Comparison of ENCODE assay signal across 11 cellular contexts in genomic region chr20:58542034-58542410, GRCh38. TPM values are rescaled to one million over a fixed set of nuclear protein-coding genes. Genes with fewer than 3 reads are reported as not detected.
DNase-seq lines count a peak whose midpoint lies in the region; ATAC-seq and TF ChIP-seq lines count a peak whose summit lies in the region.
"Not testable (repeated sequence)": the region's sequence is repeated elsewhere in the genome, so short reads cannot be mapped to it uniquely, and the experiment has no call there.
"Had no signal": no experiment of that assay in that cellular context is flagged by ENCODE, and none has a peak within 500 bp of the region (broad histone marks: within the 10 kb centered on the region; RNA-seq: fewer than 3 reads in every experiment).

No MANE protein-coding gene starts in this region.

- intact Hi-C loops in activated CD4-positive, alpha-beta memory T cell treated with anti-CD3 and anti-CD28 coated beads for 36 hours (cut with micrococcal nuclease); adrenal gland (cut with DNase I): not testable (repeated sequence)

- not testable (repeated sequence) for H3K27me3 Mint-ChIP-seq in activated CD4-positive, alpha-beta memory T cell treated with anti-CD3 and anti-CD28 coated beads for 36 hours

- peak; percentile 45 for DNase-seq in Caki2 (ENCODE audit: low read depth)
- DNase-seq in HT1080 (ENCODE audit: low read depth) = peak; percentile 63
- DNase-seq in RPMI7951 (ENCODE audit: low read depth) = peak; percentile 94
- peak; percentile 54 for DNase-seq in activated CD4-positive, alpha-beta memory T cell treated with anti-CD3 and anti-CD28 coated beads for 36 hours
- peak in 5 of 7 donors; percentile 36 to 48 (median 46) for DNase-seq in adrenal gland
- not testable (repeated sequence) for DNase-seq in foreskin keratinocyte
- peak; percentile 7 to 26 (median 22) for DNase-seq in stimulated activated CD4-positive, alpha-beta T cell treated with anti-CD3 and anti-CD28 coated beads, Interleukin-12 subunit alpha, Interleukin-12 subunit beta, amount 100 ng/mL, for 48 hours (ENCODE audit: low read depth in 2 of 3, low spot score in 1 of 3)
- peak; percentile 6 for DNase-seq in stimulated activated naive CD4-positive, alpha-beta T cell treated with Interleukin-2 at 50 U/mL for 16 hours (lab: John Stamatoyannopoulos, UW)

- not testable (repeated sequence) for H3K27ac Mint-ChIP-seq in activated CD4-positive, alpha-beta memory T cell treated with anti-CD3 and anti-CD28 coated beads for 36 hours

- POLR2A ChIA-PET in activated CD4-positive, alpha-beta memory T cell treated with anti-CD3 and anti-CD28 coated beads for 36 hours (lab: Charles Lee) = not testable (repeated sequence)

- peaks cover 17% of the 10 kb centered on the region for H3K9me3 Mint-ChIP-seq in activated CD4-positive, alpha-beta memory T cell treated with anti-CD3 and anti-CD28 coated beads for 36 hours

- not testable (repeated sequence) for H3K4me3 ChIP-seq in adrenal gland

- in situ Hi-C loops in Caki2 (cut with HindIII; ENCODE audit: low pct_unique_long_range_greater_than_20kb, low sequenced_read_pairs) = not testable (repeated sequence)

- not testable (repeated sequence) for H3K36me3 Mint-ChIP-seq in activated CD4-positive, alpha-beta memory T cell treated with anti-CD3 and anti-CD28 coated beads for 36 hours

- not testable (repeated sequence) for H3K4me1 ChIP-seq in adrenal gland (replicated peaks in 1 of 2); foreskin keratinocyte

- peak; percentile 59 for ATAC-seq in foreskin keratinocyte

- TF ChIP-seq POLR2A in adrenal gland (IDR thresholded peaks at IDR 0.05) = not testable (repeated sequence)

- H3K27me3 ChIP-seq in adrenal gland, foreskin keratinocyte: not testable (repeated sequence)

- H3K27ac ChIP-seq in adrenal gland, foreskin keratinocyte: not testable (repeated sequence)

- not testable (repeated sequence) for H3K4me3 Mint-ChIP-seq in activated CD4-positive, alpha-beta memory T cell treated with anti-CD3 and anti-CD28 coated beads for 36 hours

- CTCF ChIA-PET in activated CD4-positive, alpha-beta memory T cell treated with anti-CD3 and anti-CD28 coated beads for 36 hours (lab: Charles Lee) = not testable (repeated sequence)

- not testable (repeated sequence) for H3K4me1 Mint-ChIP-seq in activated CD4-positive, alpha-beta memory T cell treated with anti-CD3 and anti-CD28 coated beads for 36 hours (ENCODE audit: low read depth)

- 42 to 58% (median 58%) methylated on average over 2 to 4 of the region's 6 CpGs; no CpG with 5 or more reads in 1 of the 4 donors for WGBS in adrenal gland, 4 donors

- TF ChIP-seq CTCF in adrenal gland (IDR thresholded peaks at IDR 0.05); foreskin keratinocyte (conservative IDR thresholded peaks at IDR 0.05): not testable (repeated sequence)

- not testable (repeated sequence) for H3K9me3 ChIP-seq in adrenal gland (replicated peaks in 1 of 3)

- H3K36me3 ChIP-seq in adrenal gland (replicated peaks in 1 of 2) = not testable (repeated sequence)

RNA-seq across cellular contexts. Expression of gene APCDD1L, which starts 26.8 kb away (rescaled TPM):
- not detected in 2 replicates for total RNA-seq in Caki2 (2014; rRNA removed; shearing (Covaris generic); ENCODE audit: low replicate concordance)
- 0.27 and 1.0 TPM in 2 replicates for total RNA-seq in HT1080 (2014; rRNA removed; shearing (Covaris generic))
- polyA plus RNA-seq in HT1080 (2015; cell fraction: cytosol; rRNA removed) = 2.7 and 2.8 TPM in 2 replicates
- polyA plus RNA-seq in HT1080 (2015; cell fraction: nucleus; rRNA removed) = 2.8 and 4.8 TPM in 2 replicates
- 122 and 149 TPM in 2 replicates for total RNA-seq in RPMI7951 (2014; rRNA removed; shearing (Covaris generic))
- not detected for total RNA-seq in activated CD4-positive, alpha-beta memory T cell treated with anti-CD3 and anti-CD28 coated beads for 36 hours
- total RNA-seq in adrenal gland (under 1 TPM in 4 of 8 donors, not detected in 4; 0.27 to 0.96 (median 0.62) TPM), foreskin keratinocyte (2.1 and 4.4 TPM in 2 replicates)
- polyA plus RNA-seq in adrenal gland (under 1 TPM; 0.16 to 0.27 (median 0.16) TPM), foreskin keratinocyte (2.2 and 3.5 TPM in 2 replicates)
- total RNA-seq: CD8-positive, alpha-beta T cell; liver; SK-MEL-5 had no signal

Comparison
In these comparisons a context has a peak if more than half of its experiments do, and no peak if none do; other contexts are left out.
1. RNA of gene APCDD1L, which starts 26.8 kb away (total RNA-seq): 122 to 149 TPM in RPMI7951; 2.1 to 4.4 TPM in foreskin keratinocyte, 0.27 to 1.0 TPM in HT1080, 0.27 to 0.96 TPM in adrenal gland, not detected in Caki2 and not detected in activated CD4-positive, alpha-beta memory T cell treated with anti-CD3 and anti-CD28 coated beads for 36 hours; every median in the first group is over 10 times any median in the second.